ENCODE assay signal across 1 cellular context in the genomic region with DNA sequence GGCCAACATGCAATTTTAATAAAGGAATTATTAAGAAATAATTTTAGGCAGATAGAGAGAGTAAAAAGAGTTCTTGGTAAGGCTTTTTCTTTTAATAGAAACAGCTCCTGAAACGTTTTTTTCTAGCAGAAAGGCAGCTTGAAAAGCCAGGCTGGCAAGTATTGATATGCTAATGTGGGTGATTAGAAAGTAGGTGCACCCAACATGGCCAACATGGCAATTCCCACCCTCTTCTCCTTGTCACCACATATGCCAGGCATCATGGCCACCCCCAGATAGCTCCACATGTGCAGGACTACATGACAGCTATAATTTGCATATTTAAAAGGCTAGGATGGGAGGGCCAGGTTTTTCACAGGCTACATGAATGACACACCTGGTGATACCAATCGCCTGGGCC.
TF ChIP-seq lines count a peak whose summit lies in the region.

No MANE protein-coding gene starts in this region.

TF ChIP-seq in H1, 55 proteins besides CTCF, POLR2A, EP300 and RAD21:
- TF ChIP-seq NANOG (IDR thresholded peaks at IDR 0.05; ENCODE audit: insufficient read depth, low read depth, low read length, poor library complexity, severe bottlenecking): no peak
- no peak for TF ChIP-seq KDM4A (IDR thresholded peaks at IDR 0.05; ENCODE audit: low read depth, low read length, severe bottlenecking)
- TF ChIP-seq POU5F1 (IDR thresholded peaks at IDR 0.05; ENCODE audit: low read depth, low read length): peak; percentile 54; the same call in 1 of the 2 replicates
- peak; percentile 76 for TF ChIP-seq YY1 (IDR thresholded peaks at IDR 0.05; ENCODE audit: low read depth, low read length)
- no peak for TF ChIP-seq SP1 (IDR thresholded peaks at IDR 0.05; ENCODE audit: low read depth, low read length)
- TF ChIP-seq SRF (IDR thresholded peaks at IDR 0.05; ENCODE audit: low read depth, low read length): no peak
- no peak for TF ChIP-seq CBX8 (IDR thresholded peaks at IDR 0.05; ENCODE audit: borderline replicate concordance, low read depth, low read length)
